Comparison of ENCODE assay signal across 31 cellular contexts in genomic region chr1:30472009-30472408, GRCh38.
"Had no signal": no experiment of that assay in that cellular context is flagged by ENCODE, and none has a peak within 500 bp of the region (broad histone marks: within the 10 kb centered on the region; RNA-seq: fewer than 3 reads in every experiment).

No MANE protein-coding gene starts in this region.

- H3K36me3 Mint-ChIP-seq: activated naive CD8-positive, alpha-beta T cell; memory B cell; type B pancreatic cell had no signal

- H3K36me3 ChIP-seq: brain microvascular endothelial cell, gastroesophageal sphincter, ovary, prostate gland, thoracic aorta, vagina, WERI-Rb-1 had no signal

- H3K4me1 ChIP-seq: gastroesophageal sphincter, prostate gland, vagina had no signal

- H3K27me3 ChIP-seq: brain microvascular endothelial cell, hepatocyte, ovary, vagina had no signal

- H3K9me3 ChIP-seq: gastroesophageal sphincter, ovary, prostate gland, SK-N-SH, thoracic aorta, vagina had no signal

- H3K4me1 Mint-ChIP-seq: activated CD4-positive, alpha-beta memory T cell treated with anti-CD3 and anti-CD28 coated beads, Interleukin-2, amount 10 ng/mL, durations not matched to agents 7 days and 5 days; activated CD4-positive, alpha-beta T cell treated with anti-CD3 and anti-CD28 coated beads, Interleukin-2, amount 10 ng/mL, durations not matched to agents 24 days and 14 days; memory B cell had no signal

- H2AFZ ChIP-seq: hepatocyte had no signal

- H3K27ac ChIP-seq: brain microvascular endothelial cell, gastroesophageal sphincter, hepatocyte, ovary, prostate gland, thoracic aorta, vagina, WERI-Rb-1 had no signal

- H3K27me3 Mint-ChIP-seq: activated CD4-positive, alpha-beta memory T cell treated with anti-CD3 and anti-CD28 coated beads, Interleukin-2, amount 10 ng/mL, durations not matched to agents 7 days and 5 days; activated CD4-positive, alpha-beta T cell treated with anti-CD3 and anti-CD28 coated beads, Interleukin-2, amount 10 ng/mL, durations not matched to agents 24 days and 14 days had no signal

- H3K4me3 Mint-ChIP-seq: activated CD4-positive, alpha-beta memory T cell treated with anti-CD3 and anti-CD28 coated beads, Interleukin-2, amount 10 ng/mL, durations not matched to agents 7 days and 5 days; activated CD4-positive, alpha-beta T cell treated with anti-CD3 and anti-CD28 coated beads, Interleukin-2, amount 10 ng/mL, durations not matched to agents 24 days and 14 days; activated naive CD8-positive, alpha-beta T cell; effector memory CD8-positive, alpha-beta T cell; memory B cell; nephron progenitor cell; T-helper 1 cell treated with Interleukin-12 subunit alpha and Interleukin-12 subunit beta and Interleukin-4 antibody, amounts not matched to agents 30 μg/mL and 1 μg/mL, for 36 hours; type B pancreatic cell had no signal

- H3K4me3 ChIP-seq: gastroesophageal sphincter, hepatocyte, ovary, prostate gland, thoracic aorta, vagina had no signal

- H3K9ac ChIP-seq: SK-N-SH had no signal

- H3K27ac Mint-ChIP-seq: activated CD4-positive, alpha-beta memory T cell treated with anti-CD3 and anti-CD28 coated beads, Interleukin-2, amount 10 ng/mL, durations not matched to agents 7 days and 5 days; activated CD4-positive, alpha-beta T cell treated with anti-CD3 and anti-CD28 coated beads, Interleukin-2, amount 10 ng/mL, durations not matched to agents 24 days and 14 days; activated naive CD8-positive, alpha-beta T cell; activated T-helper 2 cell treated with anti-CD3 and anti-CD28 coated beads, Interferon-gamma antibody, Interleukin-2, Interleukin-4, amounts not matched to agents 10 μg/mL and 5 μg/mL and 100 μg/mL, durations not matched to agents 14 hours and 24 hours and 36 hours; memory B cell; nephron progenitor cell; T-helper 1 cell treated with Interleukin-12 subunit alpha and Interleukin-12 subunit beta and Interleukin-4 antibody, amounts not matched to agents 30 μg/mL and 1 μg/mL, for 36 hours; type B pancreatic cell had no signal

- DNase-seq: activated CD4-positive, alpha-beta memory T cell treated with anti-CD3 and anti-CD28 coated beads, Interleukin-2, amount 10 ng/mL, durations not matched to agents 7 days and 5 days; activated CD4-positive, alpha-beta T cell treated with anti-CD3 and anti-CD28 coated beads, Interleukin-2, amount 10 ng/mL, durations not matched to agents 24 days and 14 days; activated CD8-positive, alpha-beta memory T cell treated with anti-CD3 and anti-CD28 coated beads, Interleukin-2, amount 50 U/mL, for 48 hours; activated naive CD4-positive, alpha-beta T cell treated with Interleukin-2 at 50 U/mL for 16 hours; activated T-cell treated with anti-CD3 and anti-CD28 coated beads, Interleukin-2, amount 50 U/mL, for 48 hours; brain microvascular endothelial cell; caudate nucleus; cortex of kidney; effector memory CD8-positive, alpha-beta T cell; erythroblast; islet precursor cell; left colon; nephron progenitor cell; retina; SK-N-SH; stimulated activated naive CD4-positive, alpha-beta T cell treated with Interleukin-2 at 50 U/mL for 16 hours; SW 1271; T-helper 9 cell; WERI-Rb-1 had no signal

- H3K9me3 Mint-ChIP-seq: activated CD4-positive, alpha-beta memory T cell treated with anti-CD3 and anti-CD28 coated beads, Interleukin-2, amount 10 ng/mL, durations not matched to agents 7 days and 5 days; activated CD4-positive, alpha-beta T cell treated with anti-CD3 and anti-CD28 coated beads, Interleukin-2, amount 10 ng/mL, durations not matched to agents 24 days and 14 days; activated T-helper 2 cell treated with anti-CD3 and anti-CD28 coated beads, Interferon-gamma antibody, Interleukin-2, Interleukin-4, amounts not matched to agents 10 μg/mL and 5 μg/mL and 100 μg/mL, durations not matched to agents 14 hours and 24 hours and 36 hours; effector memory CD8-positive, alpha-beta T cell; memory B cell; nephron progenitor cell; T-helper 1 cell treated with Interleukin-12 subunit alpha and Interleukin-12 subunit beta and Interleukin-4 antibody, amounts not matched to agents 30 μg/mL and 1 μg/mL, for 36 hours; type B pancreatic cell had no signal

- H3K4me2 ChIP-seq: hepatocyte, SK-N-SH had no signal

- FAIRE-seq: astrocyte had no signal
